10 cellular contexts compared by ENCODE assay signal in genomic region chrX:140709421-140709846, GRCh38. TPM values are rescaled to one million over a fixed set of nuclear protein-coding genes. Genes with fewer than 3 reads are reported as not detected.
DNase-seq lines count a peak whose midpoint lies in the region; ATAC-seq and TF ChIP-seq lines count a peak whose summit lies in the region.
"Had no signal": no experiment of that assay in that cellular context is flagged by ENCODE, and none has a peak within 500 bp of the region (broad histone marks: within the 10 kb centered on the region; RNA-seq: fewer than 3 reads in every experiment).

TSS of gene LINC00632 (plus strand) at chrX:140709759.

- TF ChIP-seq RAD21 in SK-N-SH (IDR thresholded peaks at IDR 0.05; ENCODE audit: low read length), result no peak

- no peaks in the 10 kb centered on the region for H3F3A ChIP-seq in SK-N-SH (replicated peaks; ENCODE audit: insufficient read depth)

- TF ChIP-seq CTCF in SK-N-SH (IDR thresholded peaks at IDR 0.05) (no peak), neural crest cell (conservative IDR thresholded peaks at IDR 0.05) (no peak)

- H3K27ac Mint-ChIP-seq in neural crest cell (ENCODE audit: unreplicated experiment), result peak within 1 kb of the TSS; percentile 86
- no peak within 1 kb of the TSS for H3K27ac Mint-ChIP-seq in activated T-helper 2 cell treated with anti-CD3 and anti-CD28 coated beads, Interferon-gamma antibody, Interleukin-2, Interleukin-4, amounts not matched to agents 10 μg/mL and 5 μg/mL and 100 μg/mL, durations not matched to agents 14 hours and 24 hours and 36 hours

- no peaks in the 10 kb centered on the region for H3K27me3 Mint-ChIP-seq in neural crest cell (ENCODE audit: low read depth)
- peaks cover 4% of the 10 kb centered on the region for H3K27me3 Mint-ChIP-seq in activated T-helper 2 cell treated with anti-CD3 and anti-CD28 coated beads, Interferon-gamma antibody, Interleukin-2, Interleukin-4, amounts not matched to agents 10 μg/mL and 5 μg/mL and 100 μg/mL, durations not matched to agents 14 hours and 24 hours and 36 hours (ENCODE audit: low read depth)

- peaks cover 2% of the 10 kb centered on the region for H3K9me3 Mint-ChIP-seq in neural crest cell
- no peaks in the 10 kb centered on the region for H3K9me3 Mint-ChIP-seq in activated T-helper 2 cell treated with anti-CD3 and anti-CD28 coated beads, Interferon-gamma antibody, Interleukin-2, Interleukin-4, amounts not matched to agents 10 μg/mL and 5 μg/mL and 100 μg/mL, durations not matched to agents 14 hours and 24 hours and 36 hours

- no peak within 1 kb of the TSS for H3K9ac ChIP-seq in SK-N-SH

- H3K9me3 ChIP-seq in SK-N-SH (no peaks in the 10 kb centered on the region), aorta (ENCODE audit: control insufficient read depth, low read length) (no peaks in the 10 kb centered on the region)

- no peaks in the 10 kb centered on the region for H3K9me2 ChIP-seq in SK-N-SH

- POLR2A ChIA-PET in SK-N-SH (lab: Yijun Ruan, JAX), result no interaction called here

- H3K4me3 Mint-ChIP-seq in neural crest cell, result peak within 1 kb of the TSS; percentile 91
- H3K4me3 Mint-ChIP-seq in activated T-helper 2 cell treated with anti-CD3 and anti-CD28 coated beads, Interferon-gamma antibody, Interleukin-2, Interleukin-4, amounts not matched to agents 10 μg/mL and 5 μg/mL and 100 μg/mL, durations not matched to agents 14 hours and 24 hours and 36 hours (ENCODE audit: low read depth), result no peak within 1 kb of the TSS

- intact Hi-C loops in Right ventricle myocardium superior (cut with DNase I) (no loop called here), aorta (cut with DNase I) (no loop called here)
- intact Hi-C loops in activated T-helper 2 cell treated with anti-CD3 and anti-CD28 coated beads, Interferon-gamma antibody, Interleukin-2, Interleukin-4, amounts not matched to agents 10 μg/mL and 5 μg/mL and 100 μg/mL, durations not matched to agents 14 hours and 24 hours and 36 hours (cut with micrococcal nuclease), result no loop called here

- no peaks in the 10 kb centered on the region for H3K79me2 ChIP-seq in SK-N-SH (ENCODE audit: insufficient read depth)

- H3K27me3 ChIP-seq in SK-N-SH (ENCODE audit: insufficient read depth) (peaks cover 5% of the 10 kb centered on the region; the same call in 1 of the 2 replicates), aorta (ENCODE audit: control insufficient read depth in 1 of 2, insufficient read depth in 2 of 2, low read length in 1 of 2) (no peaks in the 10 kb centered on the region)

- CTCF ChIA-PET in SK-N-SH (lab: Yijun Ruan, JAX), result interaction anchor here (1.0 to 1.8 kb wide), 3 partner anchors 9 to 24 kb away, joined by 3 to 9 read pairs (median 3); no protein-coding TSS in a partner anchor

- no peaks in the 10 kb centered on the region for H3K36me3 Mint-ChIP-seq in neural crest cell (ENCODE audit: low read depth)
- no peaks in the 10 kb centered on the region for H3K36me3 Mint-ChIP-seq in activated T-helper 2 cell treated with anti-CD3 and anti-CD28 coated beads, Interferon-gamma antibody, Interleukin-2, Interleukin-4, amounts not matched to agents 10 μg/mL and 5 μg/mL and 100 μg/mL, durations not matched to agents 14 hours and 24 hours and 36 hours (ENCODE audit: low read depth)

- H4K20me1 ChIP-seq in SK-N-SH (ENCODE audit: insufficient read depth), result no peaks in the 10 kb centered on the region

- no peak within 1 kb of the TSS for H2AFZ ChIP-seq in SK-N-SH (ENCODE audit: low read depth)

- 12% methylated on average over 3 of the region's 3 CpGs for WGBS in SK-N-SH (ENCODE audit: low lambda C conversion rate)
- WGBS in aorta, 2 donors, result 68 to 78% methylated on average over 3 of the region's 3 CpGs

- H3K36me3 ChIP-seq in SK-N-SH (replicated peaks in 1 of 2; ENCODE audit: control insufficient read depth in 1 of 2, insufficient read depth in 2 of 2, low read length in 1 of 2), result no peaks in the 10 kb centered on the region
- no peaks in the 10 kb centered on the region for H3K36me3 ChIP-seq in aorta (ENCODE audit: control insufficient read depth in 1 of 2, insufficient read depth in 2 of 2, low read length in 1 of 2)

- H3K4me1 ChIP-seq in SK-N-SH (ENCODE audit: control insufficient read depth in 1 of 2, insufficient read depth in 2 of 2, low read depth in 1 of 2, low read length in 1 of 2) (peaks cover 0 to 7% of the 10 kb centered on the region in 2 experiments; a peak in 1 of 4 replicates), aorta (ENCODE audit: control insufficient read depth in 1 of 2, insufficient read depth in 2 of 2, low read length in 2 of 2) (no peaks in the 10 kb centered on the region)

- no peak for TF ChIP-seq EP300 in SK-N-SH (IDR thresholded peaks at IDR 0.05; ENCODE audit: borderline replicate concordance in 1 of 2, low read depth in 1 of 2, low read length in 1 of 2)

- no peak for ATAC-seq in SK-N-SH treated with all-trans-retinoic acid at 6 μM for 48 hours
- no peak for ATAC-seq in Right ventricle myocardium superior (ENCODE audit: poor library complexity)
- no peak for ATAC-seq in aorta (ENCODE audit: low FRiP score)
- ATAC-seq in HG03432 (IDR thresholded peaks at IDR 0.05; ENCODE audit: unreplicated experiment), result no peak
- ATAC-seq: esophagus mucosa had no signal

- peaks cover 17% of the 10 kb centered on the region for H3K4me1 Mint-ChIP-seq in neural crest cell
- peaks cover 2% of the 10 kb centered on the region for H3K4me1 Mint-ChIP-seq in activated T-helper 2 cell treated with anti-CD3 and anti-CD28 coated beads, Interferon-gamma antibody, Interleukin-2, Interleukin-4, amounts not matched to agents 10 μg/mL and 5 μg/mL and 100 μg/mL, durations not matched to agents 14 hours and 24 hours and 36 hours (ENCODE audit: low read depth)

- H3K27ac ChIP-seq in SK-N-SH (ENCODE audit: low read depth in 2 of 2, low read length in 1 of 2) (peak within 1 kb of the TSS in 1 of 2 experiments; percentile 47; a peak in 2 of 4 replicates), aorta (ENCODE audit: low read depth in 1 of 2, low read length in 2 of 2) (no peak within 1 kb of the TSS)

- DNase-seq in SK-N-SH (peak; percentile 13), Right ventricle myocardium superior (no peak), neural crest cell (ENCODE audit: low read depth, low spot score) (peak; percentile 2), aorta (no peak), NCI-H2081 (lab: John Stamatoyannopoulos, UW) (no peak)
- DNase-seq in activated T-helper 2 cell treated with anti-CD3 and anti-CD28 coated beads, Interferon-gamma antibody, Interleukin-2, Interleukin-4, amounts not matched to agents 10 μg/mL and 5 μg/mL and 100 μg/mL, durations not matched to agents 14 hours and 24 hours and 36 hours (ENCODE audit: low spot score), result no peak
- DNase-seq: activated T-cell treated with anti-CD3 and anti-CD28 coated beads for 4 hours had no signal

- peak within 1 kb of the TSS in 1 of 2 experiments; percentile 27; a peak in 2 of 4 replicates for H3K4me3 ChIP-seq in SK-N-SH (ENCODE audit: low read depth in 2 of 2, low read length in 1 of 2)
- H3K4me3 ChIP-seq in aorta (ENCODE audit: low read length in 2 of 2), result no peak within 1 kb of the TSS

- no peak within 1 kb of the TSS for H3K4me2 ChIP-seq in SK-N-SH

TF ChIP-seq in SK-N-SH treated with all-trans-retinoic acid at 6 μM for 48 hours, 23 proteins besides CTCF, POLR2A, EP300 and RAD21 (continues in another document):
- no peak for TF ChIP-seq ARNTL (CRISPR knock-in tag; IDR thresholded peaks at IDR 0.05; ENCODE audit: borderline replicate concordance, low read depth)
- TF ChIP-seq, protein P1, sequence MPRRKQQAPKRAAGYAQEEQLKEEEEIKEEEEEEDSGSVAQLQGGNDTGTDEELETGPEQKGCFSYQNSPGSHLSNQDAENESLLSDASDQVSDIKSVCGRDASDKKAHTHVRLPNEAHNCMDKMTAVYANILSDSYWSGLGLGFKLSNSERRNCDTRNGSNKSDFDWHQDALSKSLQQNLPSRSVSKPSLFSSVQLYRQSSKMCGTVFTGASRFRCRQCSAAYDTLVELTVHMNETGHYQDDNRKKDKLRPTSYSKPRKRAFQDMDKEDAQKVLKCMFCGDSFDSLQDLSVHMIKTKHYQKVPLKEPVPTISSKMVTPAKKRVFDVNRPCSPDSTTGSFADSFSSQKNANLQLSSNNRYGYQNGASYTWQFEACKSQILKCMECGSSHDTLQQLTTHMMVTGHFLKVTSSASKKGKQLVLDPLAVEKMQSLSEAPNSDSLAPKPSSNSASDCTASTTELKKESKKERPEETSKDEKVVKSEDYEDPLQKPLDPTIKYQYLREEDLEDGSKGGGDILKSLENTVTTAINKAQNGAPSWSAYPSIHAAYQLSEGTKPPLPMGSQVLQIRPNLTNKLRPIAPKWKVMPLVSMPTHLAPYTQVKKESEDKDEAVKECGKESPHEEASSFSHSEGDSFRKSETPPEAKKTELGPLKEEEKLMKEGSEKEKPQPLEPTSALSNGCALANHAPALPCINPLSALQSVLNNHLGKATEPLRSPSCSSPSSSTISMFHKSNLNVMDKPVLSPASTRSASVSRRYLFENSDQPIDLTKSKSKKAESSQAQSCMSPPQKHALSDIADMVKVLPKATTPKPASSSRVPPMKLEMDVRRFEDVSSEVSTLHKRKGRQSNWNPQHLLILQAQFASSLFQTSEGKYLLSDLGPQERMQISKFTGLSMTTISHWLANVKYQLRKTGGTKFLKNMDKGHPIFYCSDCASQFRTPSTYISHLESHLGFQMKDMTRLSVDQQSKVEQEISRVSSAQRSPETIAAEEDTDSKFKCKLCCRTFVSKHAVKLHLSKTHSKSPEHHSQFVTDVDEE (CRISPR knock-in tag; IDR thresholded peaks at IDR 0.05), result no peak
- TF ChIP-seq BACH2 (CRISPR knock-in tag; IDR thresholded peaks at IDR 0.05; ENCODE audit: borderline replicate concordance), result no peak
- no peak for TF ChIP-seq ZNF565 (CRISPR knock-in tag; conservative IDR thresholded peaks at IDR 0.05; ENCODE audit: low read depth)

RNA-seq across cellular contexts. Expression of gene LINC00632, which starts in this region (rescaled TPM):
- 0.31 and 1.2 TPM in 2 replicates for polyA plus RNA-seq in SK-N-SH (2012; rRNA removed)
- 1.3 and 2.1 TPM in 2 replicates for polyA plus RNA-seq in SK-N-SH (2012; cell fraction: cytosol; rRNA removed)
- 0.41 and 0.54 TPM in 2 replicates for polyA plus RNA-seq in SK-N-SH (2012; cell fraction: nucleus; rRNA removed)
- total RNA-seq in Right ventricle myocardium superior, result 158 TPM
- 243 and 314 TPM in 2 replicates for total RNA-seq in neural crest cell
- total RNA-seq in aorta, result 1,000 to 10,000 TPM; 1,175 to 1,949 TPM
- 10 to 100 TPM; 12.9 to 18.8 TPM for polyA plus RNA-seq in aorta
- total RNA-seq in activated T-helper 2 cell treated with anti-CD3 and anti-CD28 coated beads, Interferon-gamma antibody, Interleukin-2, Interleukin-4, amounts not matched to agents 10 μg/mL and 5 μg/mL and 100 μg/mL, durations not matched to agents 14 hours and 24 hours and 36 hours, result 3.1 and 3.3 TPM in 2 replicates

Comparison
In these comparisons a context has a peak if more than half of its experiments do, and no peak if none do; other contexts are left out.
1. RNA of gene LINC00632 (total RNA-seq): 1,175 to 1,949 TPM in aorta, 243 to 314 TPM in neural crest cell and 158 TPM in Right ventricle myocardium superior (single experiment); 3.1 to 3.3 TPM in activated T-helper 2 cell treated with anti-CD3 and anti-CD28 coated beads, Interferon-gamma antibody, Interleukin-2, Interleukin-4, amounts not matched to agents 10 μg/mL and 5 μg/mL and 100 μg/mL, durations not matched to agents 14 hours and 24 hours and 36 hours; every median in the first group is over 10 times any median in the second.
2. RNA of gene LINC00632 (polyA plus RNA-seq): 12.9 to 18.8 TPM in aorta; 0.31 to 2.1 TPM in SK-N-SH; every median in the first group is over 4 times any median in the second.
3. DNase-seq: peak in SK-N-SH (single experiment) and neural crest cell (single experiment); none in Right ventricle myocardium superior (single experiment), aorta (0 of 2), activated T-helper 2 cell treated with anti-CD3 and anti-CD28 coated beads, Interferon-gamma antibody, Interleukin-2, Interleukin-4, amounts not matched to agents 10 μg/mL and 5 μg/mL and 100 μg/mL, durations not matched to agents 14 hours and 24 hours and 36 hours (single experiment) and NCI-H2081 (0 of 2).